In genomic region chr11:9653871-9654270, GRCh38 we compare ENCODE assay signal across 9 cellular contexts.
"Had no signal": no experiment of that assay in that cellular context is flagged by ENCODE, and none has a peak within 500 bp of the region (broad histone marks: within the 10 kb centered on the region; RNA-seq: fewer than 3 reads in every experiment).

No MANE protein-coding gene starts in this region.

- H3K27ac ChIP-seq: HL-60, KMS-11 had no signal

- H3K4me2 ChIP-seq: KMS-11 had no signal

- DNase-seq: IMR-90, KBM-7, KG1 had no signal

- H3K27me3 Mint-ChIP-seq: IgD-negative memory B cell had no signal

- H3K9ac ChIP-seq: KMS-11 had no signal

- FAIRE-seq: HepG2, HTR-8/SVneo, K562 had no signal

- H3K4me3 Mint-ChIP-seq: IgD-negative memory B cell had no signal

- H3K4me3 ChIP-seq: K562 had no signal

- H3K9me3 Mint-ChIP-seq: IgD-negative memory B cell had no signal

- ATAC-seq: HepG2, K562 had no signal
